Comparison of ENCODE assay signal across 17 cellular contexts in genomic region chr16:81337097-81337496, GRCh38. TPM values are rescaled to one million over a fixed set of nuclear protein-coding genes. Genes with fewer than 3 reads are reported as not detected.
DNase-seq lines count a peak whose midpoint lies in the region; ATAC-seq and TF ChIP-seq lines count a peak whose summit lies in the region.
"Had no signal": no experiment of that assay in that cellular context is flagged by ENCODE, and none has a peak within 500 bp of the region (broad histone marks: within the 10 kb centered on the region; RNA-seq: fewer than 3 reads in every experiment).

No MANE protein-coding gene starts in this region.

- TF ChIP-seq CTCF in dorsolateral prefrontal cortex (IDR thresholded peaks at IDR 0.05 in 54 of 56, conservative IDR thresholded peaks at IDR 0.05 in 2 of 56; ENCODE audit: low read depth in 1 of 56, partially characterized antibody in 56 of 56), result no peak

- DNase-seq in activated T-cell treated with anti-CD3 and anti-CD28 coated beads, Interleukin-2, amount 50 U/mL, for 24 hours, result no peak
- no peak for DNase-seq in activated T-cell treated with anti-CD3 and anti-CD28 coated beads, Interleukin-2, amount 50 U/mL, for 48 hours
- DNase-seq in GM23248, result peak; percentile 1
- no peak for DNase-seq in stimulated activated effector memory CD8-positive, alpha-beta T cell treated with anti-CD3 and anti-CD28 coated beads, Interleukin-12 subunit alpha, Interleukin-12 subunit beta, amount 100 ng/mL, for 72 hours (ENCODE audit: low spot score in 2 of 2)
- no peak for DNase-seq in kidney glomerular epithelial cell (lab: John Stamatoyannopoulos, UW)
- DNase-seq in dorsolateral prefrontal cortex, result no peak
- DNase-seq: Calu3; CD8-positive, alpha-beta T cell; DMS79 treated with DMSO at 0.1 percent for 48 hours; HFFc6; IMR-90 had no signal

- 88 to 91% methylated on average over 5 of the region's 5 CpGs for WGBS in GM23248 (ENCODE audit: low coverage in 1 of 2, low lambda C conversion rate in 2 of 2, missing lambda C conversion rate in 2 of 2), 2 experiments

- peak overlapping the region; percentile 45 for H3K27ac Mint-ChIP-seq in activated T-cell treated with anti-CD3 and anti-CD28 coated beads, Interleukin-2, amount 50 U/mL, for 24 hours
- peak overlapping the region; percentile 67 for H3K27ac Mint-ChIP-seq in activated T-helper 17 cell treated with anti-CD3 and anti-CD28 coated beads, Interleukin-2, amount 50 U/mL, for 72 hours
- H3K27ac Mint-ChIP-seq in stimulated activated effector memory CD8-positive, alpha-beta T cell treated with anti-CD3 and anti-CD28 coated beads, Interleukin-12 subunit alpha, Interleukin-12 subunit beta, amount 100 ng/mL, for 72 hours, result no peak overlapping the region
- H3K27ac Mint-ChIP-seq: B cell; CD8-positive, alpha-beta T cell; GM23338; HFFc6 had no signal

- no peak overlapping the region for H3K4me3 ChIP-seq in GM23248
- H3K4me3 ChIP-seq in dorsolateral prefrontal cortex, result no peak overlapping the region
- H3K4me3 ChIP-seq: BLaER1 treated with 17β-estradiol and CSF1 and Interleukin-3, amounts not matched to agents 10 nM and 100 nM; GM23338 had no signal

- H3K36me3 ChIP-seq in GM23248 (ENCODE audit: low read depth), result no peaks in the 10 kb centered on the region

- H3K4me3 Mint-ChIP-seq in activated T-cell treated with anti-CD3 and anti-CD28 coated beads, Interleukin-2, amount 50 U/mL, for 24 hours, result no peak overlapping the region
- peak overlapping the region; percentile 32 for H3K4me3 Mint-ChIP-seq in activated T-helper 17 cell treated with anti-CD3 and anti-CD28 coated beads, Interleukin-2, amount 50 U/mL, for 72 hours
- no peak overlapping the region for H3K4me3 Mint-ChIP-seq in stimulated activated effector memory CD8-positive, alpha-beta T cell treated with anti-CD3 and anti-CD28 coated beads, Interleukin-12 subunit alpha, Interleukin-12 subunit beta, amount 100 ng/mL, for 72 hours
- H3K4me3 Mint-ChIP-seq: B cell; CD8-positive, alpha-beta T cell; GM23338; HFFc6 had no signal

- intact Hi-C loops in dorsolateral prefrontal cortex (cut with DNase I), result no loop called here

- H3K4me1 Mint-ChIP-seq in activated T-cell treated with anti-CD3 and anti-CD28 coated beads, Interleukin-2, amount 50 U/mL, for 24 hours (ENCODE audit: low read depth), result peaks cover 19% of the 10 kb centered on the region
- H3K4me1 Mint-ChIP-seq in activated T-helper 17 cell treated with anti-CD3 and anti-CD28 coated beads, Interleukin-2, amount 50 U/mL, for 72 hours, result peaks cover 23% of the 10 kb centered on the region
- peaks cover 21% of the 10 kb centered on the region for H3K4me1 Mint-ChIP-seq in stimulated activated effector memory CD8-positive, alpha-beta T cell treated with anti-CD3 and anti-CD28 coated beads, Interleukin-12 subunit alpha, Interleukin-12 subunit beta, amount 100 ng/mL, for 72 hours
- H3K4me1 Mint-ChIP-seq: B cell had no signal

- no peak overlapping the region for H3K9ac ChIP-seq in GM23248
- H3K9ac ChIP-seq: BLaER1 treated with 17β-estradiol and CSF1 and Interleukin-3, amounts not matched to agents 10 nM and 100 nM had no signal

- H3K79me2 ChIP-seq in GM23248 (ENCODE audit: insufficient read depth), result peaks cover 18% of the 10 kb centered on the region

- H3K9me3 ChIP-seq in GM23248 (ENCODE audit: low read depth), result no peaks in the 10 kb centered on the region

- no peaks in the 10 kb centered on the region for H3K9me2 ChIP-seq in GM23248 (ENCODE audit: insufficient read depth)

- ATAC-seq in activated T-helper 17 cell treated with anti-CD3 and anti-CD28 coated beads, Interleukin-2, amount 50 U/mL, for 72 hours (replicated peaks), result peak; percentile 46
- ATAC-seq in stimulated activated effector memory CD8-positive, alpha-beta T cell treated with anti-CD3 and anti-CD28 coated beads, Interleukin-12 subunit alpha, Interleukin-12 subunit beta, amount 100 ng/mL, for 72 hours, result peak; percentile 43
- ATAC-seq: CD8-positive, alpha-beta T cell; GM23338; HCT116 had no signal

- H3K9me3 Mint-ChIP-seq in activated T-cell treated with anti-CD3 and anti-CD28 coated beads, Interleukin-2, amount 50 U/mL, for 24 hours, result peaks cover 4% of the 10 kb centered on the region
- H3K9me3 Mint-ChIP-seq in activated T-helper 17 cell treated with anti-CD3 and anti-CD28 coated beads, Interleukin-2, amount 50 U/mL, for 72 hours, result peaks cover 7% of the 10 kb centered on the region
- H3K9me3 Mint-ChIP-seq in stimulated activated effector memory CD8-positive, alpha-beta T cell treated with anti-CD3 and anti-CD28 coated beads, Interleukin-12 subunit alpha, Interleukin-12 subunit beta, amount 100 ng/mL, for 72 hours, result peaks cover 2% of the 10 kb centered on the region
- H3K9me3 Mint-ChIP-seq: CD8-positive, alpha-beta T cell; HFFc6 had no signal

- H3K4me1 ChIP-seq in GM23248 (ENCODE audit: insufficient read depth), result no peaks in the 10 kb centered on the region
- H3K4me1 ChIP-seq: BLaER1 treated with 17β-estradiol and CSF1 and Interleukin-3, amounts not matched to agents 10 nM and 100 nM had no signal

- no peaks in the 10 kb centered on the region for H3F3A ChIP-seq in GM23248 (ENCODE audit: insufficient read depth)

- H3K36me3 Mint-ChIP-seq in activated T-cell treated with anti-CD3 and anti-CD28 coated beads, Interleukin-2, amount 50 U/mL, for 24 hours (ENCODE audit: low read depth), result peaks cover 16% of the 10 kb centered on the region
- peaks cover 12% of the 10 kb centered on the region for H3K36me3 Mint-ChIP-seq in activated T-helper 17 cell treated with anti-CD3 and anti-CD28 coated beads, Interleukin-2, amount 50 U/mL, for 72 hours (ENCODE audit: low read depth)
- H3K36me3 Mint-ChIP-seq in stimulated activated effector memory CD8-positive, alpha-beta T cell treated with anti-CD3 and anti-CD28 coated beads, Interleukin-12 subunit alpha, Interleukin-12 subunit beta, amount 100 ng/mL, for 72 hours, result peaks cover 8% of the 10 kb centered on the region

- H3K27ac ChIP-seq in GM23248, result no peak overlapping the region
- no peak overlapping the region for H3K27ac ChIP-seq in dorsolateral prefrontal cortex
- H3K27ac ChIP-seq: BLaER1 treated with 17β-estradiol and CSF1 and Interleukin-3, amounts not matched to agents 10 nM and 100 nM; HL-60 had no signal

- H4K20me1 ChIP-seq in GM23248 (ENCODE audit: insufficient read depth), result no peaks in the 10 kb centered on the region

- H3K27me3 ChIP-seq in GM23248 (replicated peaks; ENCODE audit: insufficient read depth), result no peaks in the 10 kb centered on the region
- no peaks in the 10 kb centered on the region for H3K27me3 ChIP-seq in dorsolateral prefrontal cortex
- H3K27me3 ChIP-seq: BLaER1 treated with 17β-estradiol and CSF1 and Interleukin-3, amounts not matched to agents 10 nM and 100 nM had no signal

- no peak overlapping the region for H3K4me2 ChIP-seq in GM23248 (ENCODE audit: unreplicated experiment)
- H3K4me2 ChIP-seq: BLaER1 treated with 17β-estradiol and CSF1 and Interleukin-3, amounts not matched to agents 10 nM and 100 nM; GM23338 had no signal

- H2AFZ ChIP-seq in GM23248, result no peak overlapping the region
- H2AFZ ChIP-seq: GM23338 had no signal

- H3K27me3 Mint-ChIP-seq in activated T-cell treated with anti-CD3 and anti-CD28 coated beads, Interleukin-2, amount 50 U/mL, for 24 hours, result no peaks in the 10 kb centered on the region
- no peaks in the 10 kb centered on the region for H3K27me3 Mint-ChIP-seq in activated T-helper 17 cell treated with anti-CD3 and anti-CD28 coated beads, Interleukin-2, amount 50 U/mL, for 72 hours
- H3K27me3 Mint-ChIP-seq: B cell had no signal

- in situ Hi-C loops in GM23248 (cut with MboI), result no loop called here

RNA-seq across cellular contexts. Expression of gene GAN, which starts 22.3 kb away (rescaled TPM):
- 5.7 and 5.8 TPM in 2 replicates for total RNA-seq in GM23248 (2014; rRNA removed; shearing (Covaris generic))
- 1.6 and 2.1 TPM in 2 replicates for polyA plus RNA-seq in GM23248 (2016; fragmentation: Nextera tagmentation; extraction: Ambion mirVana)
- total RNA-seq in activated T-helper 17 cell treated with anti-CD3 and anti-CD28 coated beads, Interleukin-2, amount 50 U/mL, for 72 hours, result 10 to 100 TPM; 12.6 to 23.5 TPM
- total RNA-seq in dorsolateral prefrontal cortex, result 10 to 100 TPM; 31.2 to 66.5 (median 46.5) TPM
